ENCODE assay signal across 18 cellular contexts in genomic region chrX:69055193-69055592, GRCh38.
DNase-seq lines count a peak whose midpoint lies in the region; ATAC-seq, FAIRE-seq and TF ChIP-seq lines count a peak whose summit lies in the region.
"Had no signal": no experiment of that assay in that cellular context is flagged by ENCODE, and none has a peak within 500 bp of the region (broad histone marks: within the 10 kb centered on the region; RNA-seq: fewer than 3 reads in every experiment).

No MANE protein-coding gene starts in this region.

- no peaks in the 10 kb centered on the region for H3K4me1 Mint-ChIP-seq in endodermal cell
- no peaks in the 10 kb centered on the region for H3K4me1 Mint-ChIP-seq in osteocyte (ENCODE audit: unreplicated experiment)
- H3K4me1 Mint-ChIP-seq: CD4-positive, CD25-positive, alpha-beta regulatory T cell; CD8-positive, alpha-beta memory T cell had no signal

- no peak overlapping the region for H3K4me3 ChIP-seq in HEK293 (ENCODE audit: low read depth, low read length)
- H3K4me3 ChIP-seq in endodermal cell (ENCODE audit: low read length) = no peak overlapping the region
- H3K4me3 ChIP-seq: HAP-1 had no signal

- no peaks in the 10 kb centered on the region for H3K36me3 Mint-ChIP-seq in endodermal cell (ENCODE audit: low read depth)
- H3K36me3 Mint-ChIP-seq in osteocyte (ENCODE audit: unreplicated experiment) = no peaks in the 10 kb centered on the region
- H3K36me3 Mint-ChIP-seq: CD4-positive, CD25-positive, alpha-beta regulatory T cell; CD8-positive, alpha-beta memory T cell had no signal

- FAIRE-seq in GM19239 (lab: Jason Lieb, UNC) = no peak
- FAIRE-seq: A204.1, D721Med, H1 had no signal

- no peaks in the 10 kb centered on the region for H3K27me3 Mint-ChIP-seq in endodermal cell (ENCODE audit: insufficient read depth)
- no peaks in the 10 kb centered on the region for H3K27me3 Mint-ChIP-seq in osteocyte (ENCODE audit: unreplicated experiment)
- H3K27me3 Mint-ChIP-seq: CD4-positive, CD25-positive, alpha-beta regulatory T cell had no signal

- no peak for TF ChIP-seq CTCF in HEK293 (tag by site-specific recombination; IDR thresholded peaks at IDR 0.05)
- TF ChIP-seq CTCF in endodermal cell (conservative IDR thresholded peaks at IDR 0.05) = no peak
- no peak for TF ChIP-seq CTCF in osteocyte (IDR thresholded peaks at IDR 0.05)

- DNase-seq in endodermal cell (peak; percentile 3), osteocyte (ENCODE audit: extremely low spot score, unreplicated experiment) (peak; percentile 32), GM03348 (ENCODE audit: low spot score) (no peak), GM19239 (ENCODE audit: insufficient read length, low spot score) (no peak)
- DNase-seq: ACHN; BE2C; C1 segment of cervical spinal cord; CD4-positive, CD25-positive, alpha-beta regulatory T cell; CD8-positive, alpha-beta memory T cell; COR-L47; GDM1 had no signal

- H3K36me3 ChIP-seq in HEK293 (ENCODE audit: control insufficient read depth in 2 of 2, insufficient read depth in 1 of 2, low read length in 2 of 2) (no peaks in the 10 kb centered on the region), endodermal cell (ENCODE audit: control insufficient read depth, insufficient read depth, low read length) (no peaks in the 10 kb centered on the region)
- H3K36me3 ChIP-seq: BE2C, HAP-1 had no signal

- CTCF ChIA-PET in HEK293 (lab: Yijun Ruan, JAX) = no interaction called here

- no peak for ATAC-seq in HG03442 (IDR thresholded peaks at IDR 0.05; ENCODE audit: unreplicated experiment)

- H3K9me3 ChIP-seq in HEK293 (ENCODE audit: control insufficient read depth, insufficient read depth, low read depth, low read length) = no peaks in the 10 kb centered on the region
- H3K9me3 ChIP-seq in endodermal cell (ENCODE audit: control insufficient read depth, low read length) = no peaks in the 10 kb centered on the region
- H3K9me3 ChIP-seq: BE2C had no signal

- POLR2A ChIA-PET in HEK293 (lab: Yijun Ruan, JAX) = interaction anchor here (0.5 kb wide), 1 partner anchor 14 kb away, joined by 3 read pairs; no protein-coding TSS in a partner anchor

- WGBS in endodermal cell (ENCODE audit: insufficient coverage in 1 of 2, insufficient read length in 1 of 2), 2 experiments = 92% methylated on average over 3 of the region's 3 CpGs; no CpG with 5 or more reads in 1 of the 2 experiments

- H3K4me1 ChIP-seq in HEK293 (ENCODE audit: control insufficient read depth, insufficient read depth, low read length) (no peaks in the 10 kb centered on the region), endodermal cell (ENCODE audit: control insufficient read depth, insufficient read depth, low read length) (no peaks in the 10 kb centered on the region)
- H3K4me1 ChIP-seq: BE2C had no signal

- no peak overlapping the region for H3K4me3 Mint-ChIP-seq in endodermal cell
- H3K4me3 Mint-ChIP-seq in osteocyte (ENCODE audit: unreplicated experiment) = no peak overlapping the region
- H3K4me3 Mint-ChIP-seq: CD4-positive, CD25-positive, alpha-beta regulatory T cell; CD8-positive, alpha-beta memory T cell had no signal

- H3K27ac ChIP-seq in HEK293 (ENCODE audit: extremely low read depth, low read depth, low read length) (no peak overlapping the region), endodermal cell (ENCODE audit: low read depth, low read length) (no peak overlapping the region)
- H3K27ac ChIP-seq: HL-60 had no signal

- H3K9me3 Mint-ChIP-seq in endodermal cell (peaks cover 26% of the 10 kb centered on the region), osteocyte (ENCODE audit: unreplicated experiment) (peaks cover 5% of the 10 kb centered on the region)

- H3K9ac ChIP-seq in endodermal cell (ENCODE audit: extremely low read depth, low read length, poor library complexity, severe bottlenecking) = no peak overlapping the region

- H3K27ac Mint-ChIP-seq in endodermal cell = no peak overlapping the region
- H3K27ac Mint-ChIP-seq in osteocyte (ENCODE audit: unreplicated experiment) = no peak overlapping the region
- H3K27ac Mint-ChIP-seq: CD4-positive, CD25-positive, alpha-beta regulatory T cell; CD8-positive, alpha-beta memory T cell had no signal

- no peaks in the 10 kb centered on the region for H3K27me3 ChIP-seq in endodermal cell (ENCODE audit: control insufficient read depth, insufficient read depth, low read length, poor library complexity, severe bottlenecking)
- H3K27me3 ChIP-seq: BE2C had no signal

TF ChIP-seq in HEK293, 187 proteins besides CTCF, POLR2A, EP300 and RAD21:
- TF ChIP-seq, protein P1, sequence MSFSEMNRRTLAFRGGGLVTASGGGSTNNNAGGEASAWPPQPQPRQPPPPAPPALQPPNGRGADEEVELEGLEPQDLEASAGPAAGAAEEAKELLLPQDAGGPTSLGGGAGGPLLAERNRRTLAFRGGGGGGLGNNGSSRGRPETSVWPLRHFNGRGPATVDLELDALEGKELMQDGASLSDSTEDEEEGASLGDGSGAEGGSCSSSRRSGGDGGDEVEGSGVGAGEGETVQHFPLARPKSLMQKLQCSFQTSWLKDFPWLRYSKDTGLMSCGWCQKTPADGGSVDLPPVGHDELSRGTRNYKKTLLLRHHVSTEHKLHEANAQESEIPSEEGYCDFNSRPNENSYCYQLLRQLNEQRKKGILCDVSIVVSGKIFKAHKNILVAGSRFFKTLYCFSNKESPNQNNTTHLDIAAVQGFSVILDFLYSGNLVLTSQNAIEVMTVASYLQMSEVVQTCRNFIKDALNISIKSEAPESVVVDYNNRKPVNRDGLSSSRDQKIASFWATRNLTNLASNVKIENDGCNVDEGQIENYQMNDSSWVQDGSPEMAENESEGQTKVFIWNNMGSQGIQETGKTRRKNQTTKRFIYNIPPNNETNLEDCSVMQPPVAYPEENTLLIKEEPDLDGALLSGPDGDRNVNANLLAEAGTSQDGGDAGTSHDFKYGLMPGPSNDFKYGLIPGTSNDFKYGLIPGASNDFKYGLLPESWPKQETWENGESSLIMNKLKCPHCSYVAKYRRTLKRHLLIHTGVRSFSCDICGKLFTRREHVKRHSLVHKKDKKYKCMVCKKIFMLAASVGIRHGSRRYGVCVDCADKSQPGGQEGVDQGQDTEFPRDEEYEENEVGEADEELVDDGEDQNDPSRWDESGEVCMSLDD (tag by site-specific recombination; IDR thresholded peaks at IDR 0.05) = no peak
- 0 out of 2 replicates have a peak, but pooled peaks have one; percentile 41 for TF ChIP-seq ZFP3 (tag by site-specific recombination; IDR thresholded peaks at IDR 0.05; ENCODE audit: low read depth)
- TF ChIP-seq, protein P2, sequence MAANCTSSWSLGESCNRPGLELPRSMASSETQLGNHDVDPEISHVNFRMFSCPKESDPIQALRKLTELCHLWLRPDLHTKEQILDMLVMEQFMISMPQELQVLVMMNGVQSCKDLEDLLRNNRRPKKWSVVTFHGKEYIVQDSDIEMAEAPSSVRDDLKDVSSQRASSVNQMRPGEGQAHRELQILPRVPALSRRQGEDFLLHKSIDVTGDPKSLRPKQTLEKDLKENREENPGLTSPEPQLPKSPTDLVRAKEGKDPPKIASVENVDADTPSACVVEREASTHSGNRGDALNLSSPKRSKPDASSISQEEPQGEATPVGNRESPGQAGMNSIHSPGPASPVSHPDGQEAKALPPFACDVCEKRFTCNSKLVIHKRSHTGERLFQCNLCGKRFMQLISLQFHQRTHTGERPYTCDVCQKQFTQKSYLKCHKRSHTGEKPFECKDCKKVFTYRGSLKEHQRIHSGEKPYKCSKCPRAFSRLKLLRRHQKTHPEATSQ (tag by site-specific recombination; IDR thresholded peaks at IDR 0.05) = no peak

Comparison
In these comparisons a context has a peak if more than half of its experiments do, and no peak if none do; other contexts are left out.
1. DNase-seq: peak in endodermal cell (single experiment) and osteocyte (single experiment); none in GM03348 (single experiment) and GM19239 (single experiment).